In the genomic region with DNA sequence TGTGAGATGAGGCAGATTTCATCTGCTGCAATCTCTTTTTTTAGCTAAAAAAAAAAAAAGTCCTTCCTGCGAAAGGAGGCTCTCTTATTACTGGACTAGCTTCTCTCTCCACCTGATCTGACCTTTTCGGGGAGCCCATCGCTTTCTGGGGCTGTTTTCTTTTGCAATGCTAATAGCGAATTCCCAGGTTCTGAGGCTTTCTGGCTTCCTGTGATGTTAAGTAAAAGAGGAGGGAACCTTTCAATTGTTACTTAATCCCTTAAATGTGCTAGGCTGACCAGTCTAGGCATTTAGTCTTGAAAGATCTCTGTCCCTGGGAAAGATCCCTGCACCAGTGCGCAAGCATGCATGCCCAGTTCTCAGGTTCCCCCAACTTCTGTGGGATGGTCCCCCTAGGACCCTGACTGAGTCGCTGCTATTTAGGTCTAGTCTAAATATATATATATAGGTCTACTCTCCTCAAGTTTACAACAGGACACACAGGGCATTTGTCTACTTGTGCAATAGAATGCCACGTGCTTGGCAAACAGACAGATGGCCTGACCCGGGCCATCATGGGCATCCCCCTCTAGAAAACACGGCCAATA, we compare ENCODE assay signal across 19 cellular contexts.
"Had no signal": no experiment of that assay in that cellular context is flagged by ENCODE, and none has a peak within 500 bp of the region (broad histone marks: within the 10 kb centered on the region; RNA-seq: fewer than 3 reads in every experiment).

No MANE protein-coding gene starts in this region.

- H3K27ac Mint-ChIP-seq: activated T-cell treated with anti-CD3 and anti-CD28 coated beads, Interleukin-2, amount 50 U/mL, for 72 hours; memory B cell; naive thymus-derived CD4-positive, alpha-beta T cell; T-helper 1 cell treated with Interleukin-12 subunit alpha and Interleukin-12 subunit beta and Interleukin-4 antibody, amounts not matched to agents 30 μg/mL and 1 μg/mL, for 36 hours had no signal

- DNase-seq: activated CD4-positive, alpha-beta T cell treated with anti-CD3 and anti-CD28 coated beads for 1 hour; activated effector memory CD4-positive, alpha-beta T cell treated with anti-CD3 and anti-CD28 coated beads, Interleukin-2, amount 50 U/mL, for 16 hours; activated naive CD4-positive, alpha-beta T cell treated with anti-CD3 and anti-CD28 coated beads, Interleukin-2, amount 50 U/mL, for 16 hours; activated T-cell treated with anti-CD3 and anti-CD28 coated beads, Interleukin-2, amount 50 U/mL, for 72 hours; aorta; heart left ventricle; kidney glomerular epithelial cell; naive thymus-derived CD4-positive, alpha-beta T cell; pancreas; stimulated activated CD4-positive, alpha-beta T cell treated with anti-CD3 and anti-CD28 coated beads, Interleukin-12 subunit alpha, Interleukin-12 subunit beta, amount 100 ng/mL, for 4 hours; stimulated activated CD4-positive, alpha-beta T cell treated with anti-CD3 and anti-CD28 coated beads, Interleukin-1b, Interleukin-23, amount 100 ng/mL, for 48 hours; stimulated activated naive CD4-positive, alpha-beta T cell treated with Interleukin-2 at 50 U/mL for 16 hours; thyroid gland had no signal

- H3K36me3 ChIP-seq: breast epithelium, gastroesophageal sphincter, heart left ventricle, pancreas, thyroid gland had no signal

- H3K4me1 Mint-ChIP-seq: memory B cell; naive thymus-derived CD4-positive, alpha-beta T cell had no signal

- H3K27ac ChIP-seq: breast epithelium, coronary artery, gastroesophageal sphincter, heart left ventricle, pancreas, thyroid gland, VCaP had no signal

- H3K9me3 ChIP-seq: breast epithelium, gastroesophageal sphincter, heart left ventricle, pancreas, thyroid gland had no signal

- FAIRE-seq: pancreas had no signal

- H3K27me3 Mint-ChIP-seq: memory B cell had no signal

- H3K36me3 Mint-ChIP-seq: naive thymus-derived CD4-positive, alpha-beta T cell had no signal

- H3K27me3 ChIP-seq: thyroid gland had no signal

- H3K4me3 Mint-ChIP-seq: activated T-cell treated with anti-CD3 and anti-CD28 coated beads, Interleukin-2, amount 50 U/mL, for 72 hours; memory B cell; naive thymus-derived CD4-positive, alpha-beta T cell; T-helper 1 cell treated with Interleukin-12 subunit alpha and Interleukin-12 subunit beta and Interleukin-4 antibody, amounts not matched to agents 30 μg/mL and 1 μg/mL, for 36 hours had no signal

- H3K4me1 ChIP-seq: breast epithelium, pancreas had no signal

- H3K4me3 ChIP-seq: breast epithelium, coronary artery, gastroesophageal sphincter, heart left ventricle, pancreas, thyroid gland had no signal

- H3K9me3 Mint-ChIP-seq: activated T-cell treated with anti-CD3 and anti-CD28 coated beads, Interleukin-2, amount 50 U/mL, for 72 hours; T-helper 1 cell treated with Interleukin-12 subunit alpha and Interleukin-12 subunit beta and Interleukin-4 antibody, amounts not matched to agents 30 μg/mL and 1 μg/mL, for 36 hours had no signal
